In genomic region chr18:13175754-13176210, GRCh38 we compare ENCODE assay signal across 18 cellular contexts. TPM values are rescaled to one million over a fixed set of nuclear protein-coding genes. Genes with fewer than 3 reads are reported as not detected.
A peak's percentile ranks its signal among the peaks of the same experiment; 100 is the strongest.
DNase-seq lines count a peak whose midpoint lies in the region; ATAC-seq and TF ChIP-seq lines count a peak whose summit lies in the region.
"Had no signal": no experiment of that assay in that cellular context is flagged by ENCODE, and none has a peak within 500 bp of the region (broad histone marks: within the 10 kb centered on the region; RNA-seq: fewer than 3 reads in every experiment).

No MANE protein-coding gene starts in this region.

- H3K27me3 ChIP-seq in sigmoid colon: no peaks in the 10 kb centered on the region
- no peaks in the 10 kb centered on the region for H3K27me3 ChIP-seq in ascending aorta
- H3K27me3 ChIP-seq: adrenal gland had no signal

- intact Hi-C loops in sigmoid colon (cut with DNase I): no loop called here
- intact Hi-C loops in ascending aorta (cut with DNase I): no loop called here

- H3K4me1 Mint-ChIP-seq in activated naive CD8-positive, alpha-beta T cell treated with anti-CD3 and anti-CD28 coated beads, Interleukin-2, amount 50 U/mL, for 24 hours: peaks cover 33% of the 10 kb centered on the region
- peaks cover 17% of the 10 kb centered on the region for H3K4me1 Mint-ChIP-seq in activated naive CD8-positive, alpha-beta T cell treated with anti-CD3 and anti-CD28 coated beads for 36 hours
- peaks cover 19% of the 10 kb centered on the region for H3K4me1 Mint-ChIP-seq in stimulated activated effector memory CD8-positive, alpha-beta T cell treated with anti-CD3 and anti-CD28 coated beads, Interleukin-12 subunit alpha, Interleukin-12 subunit beta, amount 100 ng/mL, for 72 hours

- H3K4me3 ChIP-seq in epithelial cell of proximal tubule (ENCODE audit: low read depth, low read length) (no peak overlapping the region), sigmoid colon (no peak overlapping the region), ascending aorta (no peak overlapping the region)
- H3K4me3 ChIP-seq: adrenal gland, SJSA1 had no signal

- ATAC-seq in activated naive CD8-positive, alpha-beta T cell treated with anti-CD3 and anti-CD28 coated beads, Interleukin-2, amount 50 U/mL, for 24 hours: peak; percentile 34
- ATAC-seq in stimulated activated effector memory CD8-positive, alpha-beta T cell treated with anti-CD3 and anti-CD28 coated beads, Interleukin-12 subunit alpha, Interleukin-12 subunit beta, amount 100 ng/mL, for 72 hours: peak; percentile 32
- ATAC-seq in HG03571 (IDR thresholded peaks at IDR 0.05; ENCODE audit: unreplicated experiment): no peak

- WGBS in sigmoid colon, 2 donors: 79 to 88% methylated on average over 6 of the region's 6 CpGs

- DNase-seq in activated naive CD8-positive, alpha-beta T cell treated with anti-CD3 and anti-CD28 coated beads, Interleukin-2, amount 50 U/mL, for 24 hours: no peak
- DNase-seq in activated naive CD8-positive, alpha-beta T cell treated with anti-CD3 and anti-CD28 coated beads for 36 hours: no peak
- peak; percentile 37 for DNase-seq in NCI-H1048 (lab: John Stamatoyannopoulos, UW)
- DNase-seq in epithelial cell of proximal tubule (ENCODE audit: low read depth): peak; percentile 2
- no peak for DNase-seq in stimulated activated effector memory CD8-positive, alpha-beta T cell treated with anti-CD3 and anti-CD28 coated beads, Interleukin-12 subunit alpha, Interleukin-12 subunit beta, amount 100 ng/mL, for 72 hours (ENCODE audit: low spot score in 2 of 2)
- no peak for DNase-seq in sigmoid colon
- DNase-seq in ascending aorta (ENCODE audit: low spot score in 2 of 2): no peak
- DNase-seq: adrenal gland, cerebellar nuclear complex, endodermal cell, GOT3, NCI-H1694 treated with DMSO at 0.1 percent for 48 hours, NCI-H524 treated with DMSO at 0.1 percent for 48 hours, OCI-M1 had no signal

- H3K9me3 Mint-ChIP-seq in activated naive CD8-positive, alpha-beta T cell treated with anti-CD3 and anti-CD28 coated beads, Interleukin-2, amount 50 U/mL, for 24 hours: no peaks in the 10 kb centered on the region
- H3K9me3 Mint-ChIP-seq in activated naive CD8-positive, alpha-beta T cell treated with anti-CD3 and anti-CD28 coated beads for 36 hours: no peaks in the 10 kb centered on the region
- H3K9me3 Mint-ChIP-seq in stimulated activated effector memory CD8-positive, alpha-beta T cell treated with anti-CD3 and anti-CD28 coated beads, Interleukin-12 subunit alpha, Interleukin-12 subunit beta, amount 100 ng/mL, for 72 hours: no peaks in the 10 kb centered on the region
- H3K9me3 Mint-ChIP-seq: endodermal cell; T-helper 2 cell treated with Interferon-gamma antibody and Interleukin-4, amounts not matched to agents 5 μg/mL and 100 μg/mL, for 36 hours had no signal

- H3K9me3 ChIP-seq in sigmoid colon (no peaks in the 10 kb centered on the region), ascending aorta (no peaks in the 10 kb centered on the region)
- H3K9me3 ChIP-seq: adrenal gland, SJSA1 had no signal

- H3K4me1 ChIP-seq in sigmoid colon (no peaks in the 10 kb centered on the region), ascending aorta (no peaks in the 10 kb centered on the region)
- H3K4me1 ChIP-seq: adrenal gland, parathyroid adenoma, SJSA1 had no signal

- TF ChIP-seq CTCF in epithelial cell of proximal tubule (conservative IDR thresholded peaks at IDR 0.05; ENCODE audit: low read depth, low read length) (no peak), sigmoid colon (IDR thresholded peaks at IDR 0.05) (no peak), ascending aorta (IDR thresholded peaks at IDR 0.05) (no peak)

- TF ChIP-seq EP300 in sigmoid colon (IDR thresholded peaks at IDR 0.05): no peak

- H3K27ac Mint-ChIP-seq in activated naive CD8-positive, alpha-beta T cell treated with anti-CD3 and anti-CD28 coated beads, Interleukin-2, amount 50 U/mL, for 24 hours: no peak overlapping the region
- H3K27ac Mint-ChIP-seq in activated naive CD8-positive, alpha-beta T cell treated with anti-CD3 and anti-CD28 coated beads for 36 hours: no peak overlapping the region
- H3K27ac Mint-ChIP-seq in stimulated activated effector memory CD8-positive, alpha-beta T cell treated with anti-CD3 and anti-CD28 coated beads, Interleukin-12 subunit alpha, Interleukin-12 subunit beta, amount 100 ng/mL, for 72 hours: no peak overlapping the region
- H3K27ac Mint-ChIP-seq: endodermal cell; T-helper 2 cell treated with Interferon-gamma antibody and Interleukin-4, amounts not matched to agents 5 μg/mL and 100 μg/mL, for 36 hours had no signal

- no peak overlapping the region for H3K27ac ChIP-seq in sigmoid colon
- H3K27ac ChIP-seq in ascending aorta: no peak overlapping the region
- H3K27ac ChIP-seq: adrenal gland, parathyroid adenoma, SJSA1 had no signal

- H3K36me3 ChIP-seq in sigmoid colon: no peaks in the 10 kb centered on the region
- no peaks in the 10 kb centered on the region for H3K36me3 ChIP-seq in ascending aorta
- H3K36me3 ChIP-seq: adrenal gland, SJSA1 had no signal

- H3K36me3 Mint-ChIP-seq in activated naive CD8-positive, alpha-beta T cell treated with anti-CD3 and anti-CD28 coated beads, Interleukin-2, amount 50 U/mL, for 24 hours (ENCODE audit: low read depth): no peaks in the 10 kb centered on the region
- no peaks in the 10 kb centered on the region for H3K36me3 Mint-ChIP-seq in activated naive CD8-positive, alpha-beta T cell treated with anti-CD3 and anti-CD28 coated beads for 36 hours
- H3K36me3 Mint-ChIP-seq in stimulated activated effector memory CD8-positive, alpha-beta T cell treated with anti-CD3 and anti-CD28 coated beads, Interleukin-12 subunit alpha, Interleukin-12 subunit beta, amount 100 ng/mL, for 72 hours: no peaks in the 10 kb centered on the region

- peaks cover 1% of the 10 kb centered on the region for H3K27me3 Mint-ChIP-seq in activated naive CD8-positive, alpha-beta T cell treated with anti-CD3 and anti-CD28 coated beads, Interleukin-2, amount 50 U/mL, for 24 hours
- no peaks in the 10 kb centered on the region for H3K27me3 Mint-ChIP-seq in activated naive CD8-positive, alpha-beta T cell treated with anti-CD3 and anti-CD28 coated beads for 36 hours

- no peak for TF ChIP-seq POLR2A in sigmoid colon (IDR thresholded peaks at IDR 0.05)

- H3K4me3 Mint-ChIP-seq in activated naive CD8-positive, alpha-beta T cell treated with anti-CD3 and anti-CD28 coated beads, Interleukin-2, amount 50 U/mL, for 24 hours: no peak overlapping the region
- H3K4me3 Mint-ChIP-seq in activated naive CD8-positive, alpha-beta T cell treated with anti-CD3 and anti-CD28 coated beads for 36 hours: no peak overlapping the region
- no peak overlapping the region for H3K4me3 Mint-ChIP-seq in stimulated activated effector memory CD8-positive, alpha-beta T cell treated with anti-CD3 and anti-CD28 coated beads, Interleukin-12 subunit alpha, Interleukin-12 subunit beta, amount 100 ng/mL, for 72 hours
- H3K4me3 Mint-ChIP-seq: endodermal cell; T-helper 2 cell treated with Interferon-gamma antibody and Interleukin-4, amounts not matched to agents 5 μg/mL and 100 μg/mL, for 36 hours had no signal

RNA-seq across cellular contexts. Expression of gene LDLRAD4, which starts 42.8 kb away (rescaled TPM):
- total RNA-seq in activated naive CD8-positive, alpha-beta T cell treated with anti-CD3 and anti-CD28 coated beads for 36 hours: 10 to 100 TPM; 27.4 to 27.5 TPM
- total RNA-seq in epithelial cell of proximal tubule (under 0.01 TPM in 1 of 2 replicates, not detected in the other), sigmoid colon (10 to 100 TPM; 17.2 to 28.2 (median 18.2) TPM), ascending aorta (21.0 TPM)
- polyA plus RNA-seq in sigmoid colon: 10 to 100 TPM in 1 of 3 donors, 1 to 10 TPM in 2; 1.2 to 12.2 (median 2.5) TPM

Comparison
In these comparisons a context has a peak if more than half of its experiments do, and no peak if none do; other contexts are left out.
1. DNase-seq: peak in NCI-H1048 (single experiment) and epithelial cell of proximal tubule (single experiment); none in activated naive CD8-positive, alpha-beta T cell treated with anti-CD3 and anti-CD28 coated beads, Interleukin-2, amount 50 U/mL, for 24 hours (single experiment), activated naive CD8-positive, alpha-beta T cell treated with anti-CD3 and anti-CD28 coated beads for 36 hours (single experiment), stimulated activated effector memory CD8-positive, alpha-beta T cell treated with anti-CD3 and anti-CD28 coated beads, Interleukin-12 subunit alpha, Interleukin-12 subunit beta, amount 100 ng/mL, for 72 hours (0 of 2), sigmoid colon (single experiment) and ascending aorta (0 of 2).
2. RNA of gene LDLRAD4, which starts 42.8 kb away (total RNA-seq): 27.4 to 27.5 TPM in activated naive CD8-positive, alpha-beta T cell treated with anti-CD3 and anti-CD28 coated beads for 36 hours, 21.0 TPM in ascending aorta (single experiment) and 17.2 to 28.2 TPM in sigmoid colon; under 0.01 TPM in epithelial cell of proximal tubule; every median in the first group is over 10 times any median in the second.